ENCODE assay signal across 13 cellular contexts in the genomic region with DNA sequence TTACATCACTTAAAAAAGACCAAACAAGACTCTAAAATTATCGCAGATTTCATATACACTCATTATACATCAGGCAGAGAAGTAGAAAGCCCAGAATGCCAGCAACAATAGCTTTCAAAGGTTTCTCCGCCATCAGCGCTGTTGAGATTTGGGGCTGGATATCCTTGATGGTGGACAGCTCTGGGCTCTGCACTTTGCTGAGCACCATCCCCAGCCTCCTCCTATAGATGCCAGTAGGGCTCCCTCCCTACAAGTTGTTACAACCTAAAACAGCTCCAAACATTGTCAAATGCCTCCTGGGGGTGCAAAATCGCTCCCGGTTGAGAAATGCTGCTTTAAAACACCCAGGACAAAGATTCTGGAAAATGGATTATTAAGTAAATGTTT.
DNase-seq lines count a peak whose midpoint lies in the region; ATAC-seq and TF ChIP-seq lines count a peak whose summit lies in the region.
"Had no signal": no experiment of that assay in that cellular context is flagged by ENCODE, and none has a peak within 500 bp of the region (broad histone marks: within the 10 kb centered on the region; RNA-seq: fewer than 3 reads in every experiment).

No MANE protein-coding gene starts in this region.

- no peak for TF ChIP-seq POLR2A in suprapubic skin (IDR thresholded peaks at IDR 0.05)

- TF ChIP-seq CTCF in activated CD8-positive, alpha-beta T cell treated with anti-CD3 and anti-CD28 coated beads for 36 hours (IDR thresholded peaks at IDR 0.05) = no peak
- TF ChIP-seq CTCF in suprapubic skin (IDR thresholded peaks at IDR 0.05) = no peak
- no peak for TF ChIP-seq CTCF in upper lobe of right lung (IDR thresholded peaks at IDR 0.05)

- H3K4ac ChIP-seq in mesenchymal stem cell (ENCODE audit: low read depth in 1 of 2, low read length in 2 of 2) = no peak overlapping the region

- H3K9ac ChIP-seq in adipocyte (ENCODE audit: low read length) = peak overlapping the region; percentile 79
- H3K9ac ChIP-seq in mesenchymal stem cell (ENCODE audit: low read length) = peak overlapping the region; percentile 83

- no peaks in the 10 kb centered on the region for H3K27me3 ChIP-seq in adipocyte (replicated peaks; ENCODE audit: control insufficient read depth, insufficient read depth, low read length)
- H3K27me3 ChIP-seq in mesenchymal stem cell (ENCODE audit: control insufficient read depth in 1 of 2, insufficient read depth in 1 of 2, low read length in 2 of 2) = no peaks in the 10 kb centered on the region
- no peaks in the 10 kb centered on the region for H3K27me3 ChIP-seq in suprapubic skin
- H3K27me3 ChIP-seq in upper lobe of right lung = no peaks in the 10 kb centered on the region
- H3K27me3 ChIP-seq: right lobe of liver had no signal

- WGBS in mesenchymal stem cell = 79% methylated on average over 3 of the region's 5 CpGs
- 70% methylated on average over 5 of the region's 5 CpGs for WGBS in suprapubic skin

- no peak overlapping the region for H2BK15ac ChIP-seq in mesenchymal stem cell (ENCODE audit: low read depth, poor library complexity, severe bottlenecking)

- H2AFZ ChIP-seq in mesenchymal stem cell (ENCODE audit: low read depth, low read length) = no peak overlapping the region

- H3K9me3 ChIP-seq in adipocyte (ENCODE audit: control insufficient read depth, low read length) (no peaks in the 10 kb centered on the region), mesenchymal stem cell (ENCODE audit: control insufficient read depth, low read length) (no peaks in the 10 kb centered on the region), suprapubic skin (no peaks in the 10 kb centered on the region), upper lobe of right lung (no peaks in the 10 kb centered on the region)
- H3K9me3 ChIP-seq: right lobe of liver had no signal

- no peak overlapping the region for H2BK5ac ChIP-seq in mesenchymal stem cell (ENCODE audit: low read depth, low read length, poor library complexity, severe bottlenecking)

- H3K36me3 ChIP-seq in adipocyte (ENCODE audit: control insufficient read depth, insufficient read depth, low read length, severe bottlenecking) (no peaks in the 10 kb centered on the region), mesenchymal stem cell (ENCODE audit: control insufficient read depth in 1 of 2, insufficient read depth in 2 of 2, low read depth in 1 of 2, low read length in 2 of 2) (peaks cover 0 to 4% of the 10 kb centered on the region in 2 experiments), suprapubic skin (no peaks in the 10 kb centered on the region), upper lobe of right lung (no peaks in the 10 kb centered on the region)
- H3K36me3 ChIP-seq: right lobe of liver had no signal

- no peak overlapping the region for H4K91ac ChIP-seq in mesenchymal stem cell (ENCODE audit: low read length)

- H3K4me3 ChIP-seq in adipocyte (ENCODE audit: low read length) (peak overlapping the region; percentile 61), mesenchymal stem cell (ENCODE audit: insufficient read depth in 1 of 2, low read depth in 1 of 2, low read length in 2 of 2) (peak overlapping the region in 1 of 2 experiments; percentile 47), suprapubic skin (no peak overlapping the region), upper lobe of right lung (no peak overlapping the region)
- H3K4me3 ChIP-seq: right lobe of liver had no signal

- no peak overlapping the region for H4K8ac ChIP-seq in mesenchymal stem cell (ENCODE audit: low read length)

- no peak for DNase-seq in activated CD8-positive, alpha-beta T cell treated with anti-CD3 and anti-CD28 coated beads for 36 hours
- no peak for DNase-seq in activated CD8-positive, alpha-beta T cell treated with anti-CD3 and anti-CD28 coated beads, Interleukin-2, amount 10 ng/mL, durations not matched to agents 7 days and 5 days
- DNase-seq in adipocyte (ENCODE audit: low read depth) (no peak), mesenchymal stem cell (no peak), suprapubic skin (ENCODE audit: low spot score in 2 of 2) (no peak), COR-L47 (lab: John Stamatoyannopoulos, UW) (no peak), upper lobe of right lung (no peak), NOMO-1 (lab: John Stamatoyannopoulos, UW; ENCODE audit: unreplicated experiment in 2 of 2) (no peak)
- DNase-seq: GDM1; naive thymus-derived CD8-positive, alpha-beta T cell; NCI-H2081 treated with DMSO at 0.1 percent for 48 hours; right lobe of liver; substantia nigra had no signal

- H3K27ac Mint-ChIP-seq in activated CD8-positive, alpha-beta T cell treated with anti-CD3 and anti-CD28 coated beads for 36 hours = peak overlapping the region; percentile 33
- no peak overlapping the region for H3K27ac Mint-ChIP-seq in activated CD8-positive, alpha-beta T cell treated with anti-CD3 and anti-CD28 coated beads, Interleukin-2, amount 10 ng/mL, durations not matched to agents 7 days and 5 days

- no peak overlapping the region for H2BK120ac ChIP-seq in mesenchymal stem cell (ENCODE audit: low read depth, low read length)

- no peak for TF ChIP-seq EP300 in suprapubic skin (IDR thresholded peaks at IDR 0.05)

- intact Hi-C loops in activated CD8-positive, alpha-beta T cell treated with anti-CD3 and anti-CD28 coated beads for 36 hours (cut with micrococcal nuclease) = loop anchor here (2.0 to 5.0 kb wide), 3 partner anchors 52 to 143 kb away; no protein-coding TSS in a partner anchor
- intact Hi-C loops in upper lobe of right lung (cut with DNase I) = no loop called here

- H3K4me1 Mint-ChIP-seq in activated CD8-positive, alpha-beta T cell treated with anti-CD3 and anti-CD28 coated beads for 36 hours (ENCODE audit: low read depth) = peaks cover 54% of the 10 kb centered on the region
- peaks cover 59% of the 10 kb centered on the region for H3K4me1 Mint-ChIP-seq in activated CD8-positive, alpha-beta T cell treated with anti-CD3 and anti-CD28 coated beads, Interleukin-2, amount 10 ng/mL, durations not matched to agents 7 days and 5 days (ENCODE audit: low read depth)

- no peak overlapping the region for H2BK12ac ChIP-seq in mesenchymal stem cell (ENCODE audit: low read length in 2 of 2)

- H3K27ac ChIP-seq in mesenchymal stem cell (ENCODE audit: low read length, poor library complexity, severe bottlenecking) (peak overlapping the region; percentile 12), suprapubic skin (peak overlapping the region; percentile 80), upper lobe of right lung (no peak overlapping the region)
- H3K27ac ChIP-seq: right lobe of liver had no signal

- H3K36me3 Mint-ChIP-seq in activated CD8-positive, alpha-beta T cell treated with anti-CD3 and anti-CD28 coated beads for 36 hours (ENCODE audit: low read depth) = peaks cover 1% of the 10 kb centered on the region
- H3K36me3 Mint-ChIP-seq in activated CD8-positive, alpha-beta T cell treated with anti-CD3 and anti-CD28 coated beads, Interleukin-2, amount 10 ng/mL, durations not matched to agents 7 days and 5 days (ENCODE audit: low read depth) = peaks cover 15% of the 10 kb centered on the region
- H3K36me3 Mint-ChIP-seq: naive thymus-derived CD8-positive, alpha-beta T cell had no signal

- CTCF ChIA-PET in activated CD8-positive, alpha-beta T cell treated with anti-CD3 and anti-CD28 coated beads for 36 hours (lab: Charles Lee) = interaction anchor here (1.0 kb wide), 1 partner anchor 144 kb away, joined by 3 read pairs; no protein-coding TSS in a partner anchor
- CTCF ChIA-PET in activated CD8-positive, alpha-beta T cell treated with anti-CD3 and anti-CD28 coated beads, Interleukin-2, amount 10 ng/mL, durations not matched to agents 7 days and 5 days (lab: Charles Lee) = interaction anchor here (0.6 to 1.3 kb wide), 2 partner anchors 22 to 1467 kb away, joined by 3 to 4 read pairs; no protein-coding TSS in a partner anchor

- POLR2A ChIA-PET in activated CD8-positive, alpha-beta T cell treated with anti-CD3 and anti-CD28 coated beads for 36 hours (lab: Charles Lee) = interaction anchor here (0.9 to 1.1 kb wide), 2 partner anchors 26 to 60 kb away, joined by 3 read pairs; no protein-coding TSS in a partner anchor
- POLR2A ChIA-PET in activated CD8-positive, alpha-beta T cell treated with anti-CD3 and anti-CD28 coated beads, Interleukin-2, amount 10 ng/mL, durations not matched to agents 7 days and 5 days (lab: Charles Lee) = no interaction called here

- no peak overlapping the region for H3K23ac ChIP-seq in mesenchymal stem cell (ENCODE audit: low read length in 2 of 2)

- no peak overlapping the region for H3K4me3 Mint-ChIP-seq in activated CD8-positive, alpha-beta T cell treated with anti-CD3 and anti-CD28 coated beads for 36 hours
- no peak overlapping the region for H3K4me3 Mint-ChIP-seq in activated CD8-positive, alpha-beta T cell treated with anti-CD3 and anti-CD28 coated beads, Interleukin-2, amount 10 ng/mL, durations not matched to agents 7 days and 5 days
- H3K4me3 Mint-ChIP-seq: naive thymus-derived CD8-positive, alpha-beta T cell had no signal

- ATAC-seq in activated CD8-positive, alpha-beta T cell treated with anti-CD3 and anti-CD28 coated beads for 36 hours = no peak
- ATAC-seq in activated CD8-positive, alpha-beta T cell treated with anti-CD3 and anti-CD28 coated beads, Interleukin-2, amount 10 ng/mL, durations not matched to agents 7 days and 5 days = no peak
- ATAC-seq in upper lobe of right lung = no peak
- ATAC-seq: naive thymus-derived CD8-positive, alpha-beta T cell had no signal

- H3K18ac ChIP-seq in mesenchymal stem cell (ENCODE audit: low read depth in 1 of 2, low read length in 2 of 2) = no peak overlapping the region

- no peak overlapping the region for H3K14ac ChIP-seq in mesenchymal stem cell (ENCODE audit: low read length in 2 of 2)

- H3K79me1 ChIP-seq in mesenchymal stem cell (replicated peaks; ENCODE audit: low read length, poor library complexity, severe bottlenecking) = peaks cover 27% of the 10 kb centered on the region

- peaks cover 63% of the 10 kb centered on the region for H3K4me1 ChIP-seq in adipocyte (ENCODE audit: control insufficient read depth, insufficient read depth, low read length)
- H3K4me1 ChIP-seq in mesenchymal stem cell (ENCODE audit: control insufficient read depth, insufficient read depth, low read depth, low read length) = peaks cover 28% of the 10 kb centered on the region
- H3K4me1 ChIP-seq in suprapubic skin = peaks cover 54% of the 10 kb centered on the region
- peaks cover 33% of the 10 kb centered on the region for H3K4me1 ChIP-seq in upper lobe of right lung
- H3K4me1 ChIP-seq: right lobe of liver had no signal

- H3K27me3 Mint-ChIP-seq in activated CD8-positive, alpha-beta T cell treated with anti-CD3 and anti-CD28 coated beads for 36 hours = no peaks in the 10 kb centered on the region
- no peaks in the 10 kb centered on the region for H3K27me3 Mint-ChIP-seq in activated CD8-positive, alpha-beta T cell treated with anti-CD3 and anti-CD28 coated beads, Interleukin-2, amount 10 ng/mL, durations not matched to agents 7 days and 5 days (ENCODE audit: low read depth)
- H3K27me3 Mint-ChIP-seq: naive thymus-derived CD8-positive, alpha-beta T cell had no signal

- H3K4me2 ChIP-seq in mesenchymal stem cell (ENCODE audit: low read length, poor library complexity, severe bottlenecking) = no peak overlapping the region

- H2AK5ac ChIP-seq in mesenchymal stem cell (ENCODE audit: low read length, severe bottlenecking) = no peak overlapping the region

- H3K9me3 Mint-ChIP-seq in activated CD8-positive, alpha-beta T cell treated with anti-CD3 and anti-CD28 coated beads for 36 hours = no peaks in the 10 kb centered on the region
- H3K9me3 Mint-ChIP-seq in activated CD8-positive, alpha-beta T cell treated with anti-CD3 and anti-CD28 coated beads, Interleukin-2, amount 10 ng/mL, durations not matched to agents 7 days and 5 days (ENCODE audit: insufficient read depth) = no peaks in the 10 kb centered on the region
- H3K9me3 Mint-ChIP-seq: naive thymus-derived CD8-positive, alpha-beta T cell had no signal
